Comparison of ENCODE assay signal across 1 cellular context in the genomic region with DNA sequence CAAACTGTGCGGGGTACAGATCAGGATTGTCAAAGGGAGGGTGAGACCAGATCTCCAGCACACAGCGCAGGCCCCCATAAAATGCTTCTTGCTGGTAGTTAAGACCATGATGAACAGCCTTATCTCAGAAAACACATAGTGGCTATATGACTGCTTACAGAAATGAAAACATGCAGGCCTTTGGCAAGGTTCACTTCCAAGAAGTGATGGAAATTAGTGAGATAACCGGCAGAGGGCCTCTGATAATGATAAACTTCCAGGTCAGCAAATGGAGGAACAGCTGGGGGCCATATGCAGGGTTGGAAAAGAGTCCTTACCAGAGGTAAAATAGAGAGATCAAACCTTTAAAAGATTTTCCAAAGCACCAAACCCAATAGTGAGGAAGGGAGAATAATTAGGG.
TF ChIP-seq lines count a peak whose summit lies in the region.

No MANE protein-coding gene starts in this region.

TF ChIP-seq in GM23338, 12 proteins besides CTCF, POLR2A, EP300 and RAD21 (continued from another document):
- TF ChIP-seq POLR2AphosphoS5 (IDR thresholded peaks at IDR 0.05; ENCODE audit: low read depth), result no peak
TF ChIP-seq in GM23338: peak in this region for 0.
